9 cellular contexts compared by ENCODE assay signal in the genomic region with DNA sequence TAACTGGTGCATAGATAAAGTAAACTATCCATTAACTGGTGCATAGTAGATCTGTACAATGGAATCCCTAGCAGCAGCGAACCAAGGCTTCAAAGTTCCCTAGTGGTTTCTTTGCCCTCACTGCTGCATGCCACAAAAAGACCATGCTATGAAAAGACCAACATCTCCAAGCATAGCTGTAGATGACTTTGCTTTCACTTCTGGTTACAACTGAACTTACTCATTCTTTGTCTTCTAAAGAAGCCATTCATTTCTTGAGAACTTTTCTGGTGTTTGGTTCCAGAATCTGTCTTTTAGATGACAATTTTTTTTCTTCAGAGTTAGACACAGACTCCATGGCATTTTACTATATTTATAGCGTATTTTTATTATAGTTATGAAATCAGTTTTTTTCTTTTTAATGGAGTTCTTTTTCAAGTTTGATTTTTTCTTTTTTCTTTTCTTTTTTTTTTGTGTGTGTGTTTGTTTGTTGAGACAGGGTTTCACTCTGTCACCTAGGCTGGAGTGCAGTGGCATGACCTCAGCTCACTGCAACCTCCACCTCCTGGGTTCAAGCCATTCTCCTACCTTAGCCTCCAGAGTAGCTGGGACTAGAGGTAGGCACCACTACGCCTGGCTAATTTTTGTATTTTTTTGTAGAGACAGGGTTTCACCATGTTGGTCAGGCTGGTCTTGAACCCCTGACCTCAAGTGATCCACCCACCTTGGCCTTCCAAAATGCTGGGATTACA.
A peak's percentile ranks its signal among the peaks of the same experiment; 100 is the strongest.
DNase-seq lines count a peak whose midpoint lies in the region; ATAC-seq and TF ChIP-seq lines count a peak whose summit lies in the region.
"Had no signal": no experiment of that assay in that cellular context is flagged by ENCODE, and none has a peak within 500 bp of the region (broad histone marks: within the 10 kb centered on the region; RNA-seq: fewer than 3 reads in every experiment).

No MANE protein-coding gene starts in this region.

- H3K27ac Mint-ChIP-seq in activated naive CD4-positive, alpha-beta T cell treated with anti-CD3 and anti-CD28 coated beads, Interleukin-2, amount 10 ng/mL, durations not matched to agents 7 days and 5 days, result peak overlapping the region; percentile 93

- H3K79me2 ChIP-seq in DND-41 (ENCODE audit: insufficient read depth, low read length), result no peaks in the 10 kb centered on the region

- no peak overlapping the region for H3K4me3 ChIP-seq in DND-41 (ENCODE audit: low read depth in 1 of 2, low read length in 2 of 2)

- H4K20me1 ChIP-seq in DND-41 (ENCODE audit: insufficient read depth, low read length), result no peaks in the 10 kb centered on the region

- H3K4me3 Mint-ChIP-seq in activated naive CD4-positive, alpha-beta T cell treated with anti-CD3 and anti-CD28 coated beads, Interleukin-2, amount 10 ng/mL, durations not matched to agents 7 days and 5 days, result peak overlapping the region; percentile 12

- H3K27ac ChIP-seq in DND-41 (ENCODE audit: low read length) (peak overlapping the region; percentile 83), RWPE1 (no peak overlapping the region)
- H3K27ac ChIP-seq: epithelial cell of prostate had no signal

- peak overlapping the region; percentile 56; the same call in 1 of the 2 replicates for H2AFZ ChIP-seq in DND-41 (ENCODE audit: low read depth, low read length)

- no peaks in the 10 kb centered on the region for H3K9me3 ChIP-seq in DND-41 (ENCODE audit: insufficient read depth, low read length, severe bottlenecking)

- POLR2A ChIA-PET in RWPE1 (lab: Yijun Ruan, JAX; ENCODE audit: low non-redundant PET), result no interaction called here

- H3K27me3 ChIP-seq in DND-41 (ENCODE audit: insufficient read depth, low read length, poor library complexity), result no peaks in the 10 kb centered on the region

- CTCF ChIA-PET in activated naive CD4-positive, alpha-beta T cell treated with anti-CD3 and anti-CD28 coated beads, Interleukin-2, amount 10 ng/mL, durations not matched to agents 7 days and 5 days (lab: Charles Lee), result interaction anchor here (1.2 kb wide), 1 partner anchor 66 kb away, joined by 3 read pairs; no protein-coding TSS in a partner anchor
- CTCF ChIA-PET in RWPE1 (lab: Yijun Ruan, JAX), result interaction anchor here (0.6 kb wide), 1 partner anchor 916 kb away, joined by 3 read pairs; no protein-coding TSS in a partner anchor

- H3K4me2 ChIP-seq in DND-41 (ENCODE audit: insufficient read depth, low read length), result peak overlapping the region; percentile 19

- peak overlapping the region; percentile 42 for H3K9ac ChIP-seq in DND-41 (ENCODE audit: low read depth, low read length)

- peaks cover 4% of the 10 kb centered on the region for H3K36me3 Mint-ChIP-seq in activated naive CD4-positive, alpha-beta T cell treated with anti-CD3 and anti-CD28 coated beads, Interleukin-2, amount 10 ng/mL, durations not matched to agents 7 days and 5 days

- TF ChIP-seq CTCF in DND-41 (IDR thresholded peaks at IDR 0.05; ENCODE audit: borderline replicate concordance, extremely low read depth, low read length, poor library complexity, severe bottlenecking) (peak; percentile 9), RWPE1 (conservative IDR thresholded peaks at IDR 0.05; ENCODE audit: low read depth) (no peak)

- peaks cover 4% of the 10 kb centered on the region for H3K27me3 Mint-ChIP-seq in activated naive CD4-positive, alpha-beta T cell treated with anti-CD3 and anti-CD28 coated beads, Interleukin-2, amount 10 ng/mL, durations not matched to agents 7 days and 5 days

- intact Hi-C loops in posterior vena cava (cut with DNase I), result no loop called here

- peaks cover 36% of the 10 kb centered on the region for H3K4me1 Mint-ChIP-seq in activated naive CD4-positive, alpha-beta T cell treated with anti-CD3 and anti-CD28 coated beads, Interleukin-2, amount 10 ng/mL, durations not matched to agents 7 days and 5 days

- peaks cover 26% of the 10 kb centered on the region for H3K4me1 ChIP-seq in DND-41 (ENCODE audit: insufficient read depth, low read length)

- DNase-seq in DND-41 (peak; percentile 71), hippocampal formation (lab: John Stamatoyannopoulos, UW) (no peak), posterior vena cava (ENCODE audit: low spot score) (no peak), mucosa of gallbladder (ENCODE audit: low spot score) (no peak), RWPE1 (ENCODE audit: low spot score) (no peak)
- DNase-seq in activated naive CD4-positive, alpha-beta T cell treated with anti-CD3 and anti-CD28 coated beads, Interleukin-2, amount 10 ng/mL, durations not matched to agents 7 days and 5 days, result peak; percentile 59

- ATAC-seq in DND-41 (ENCODE audit: insufficient read depth, low read depth) (peak; percentile 93), GM19463 (IDR thresholded peaks at IDR 0.05; ENCODE audit: unreplicated experiment) (peak; percentile 73), HG03432 (IDR thresholded peaks at IDR 0.05; ENCODE audit: unreplicated experiment) (peak; percentile 81)

- peaks cover 6% of the 10 kb centered on the region for H3K9me3 Mint-ChIP-seq in activated naive CD4-positive, alpha-beta T cell treated with anti-CD3 and anti-CD28 coated beads, Interleukin-2, amount 10 ng/mL, durations not matched to agents 7 days and 5 days

- H3K36me3 ChIP-seq in DND-41 (ENCODE audit: insufficient read depth, low read length), result no peaks in the 10 kb centered on the region

Comparison
In these comparisons a context has a peak if more than half of its experiments do, and no peak if none do; other contexts are left out.
1. DNase-seq: peak in DND-41 (single experiment) and activated naive CD4-positive, alpha-beta T cell treated with anti-CD3 and anti-CD28 coated beads, Interleukin-2, amount 10 ng/mL, durations not matched to agents 7 days and 5 days (single experiment); none in hippocampal formation (0 of 2), posterior vena cava (single experiment), mucosa of gallbladder (single experiment) and RWPE1 (single experiment).
2. Peak in every context shown above with its lines, with median percentiles within 50 percentile points of each other: ATAC-seq.